ENCODE assay signal across 16 cellular contexts in the genomic region with DNA sequence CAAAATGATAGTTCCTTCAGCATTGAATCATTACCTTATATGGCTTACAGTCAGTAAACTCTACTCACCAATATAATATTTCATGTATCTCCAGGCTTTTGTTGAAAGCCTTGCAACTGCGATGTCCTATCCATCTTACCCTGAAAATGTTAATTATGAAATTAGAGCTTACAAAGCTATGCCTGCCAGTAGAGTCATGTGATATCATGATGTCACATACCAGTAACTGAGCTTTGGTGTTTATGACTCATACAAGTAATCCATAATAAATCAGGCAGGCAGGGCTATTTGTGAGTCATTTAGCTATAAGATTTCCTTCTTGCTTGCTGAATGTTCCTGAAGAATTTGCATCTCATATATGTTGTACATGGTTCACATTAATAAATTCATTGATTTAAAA. TPM values are rescaled to one million over a fixed set of nuclear protein-coding genes. Genes with fewer than 3 reads are reported as not detected.
A peak's percentile ranks its signal among the peaks of the same experiment; 100 is the strongest.
DNase-seq lines count a peak whose midpoint lies in the region; ATAC-seq and TF ChIP-seq lines count a peak whose summit lies in the region.
"Had no signal": no experiment of that assay in that cellular context is flagged by ENCODE, and none has a peak within 500 bp of the region (broad histone marks: within the 10 kb centered on the region; RNA-seq: fewer than 3 reads in every experiment).

No MANE protein-coding gene starts in this region.

- no peak for TF ChIP-seq POLR2A in gastroesophageal sphincter (IDR thresholded peaks at IDR 0.05)

- H3K9me3 ChIP-seq in gastroesophageal sphincter: no peaks in the 10 kb centered on the region

- H3K9me3 Mint-ChIP-seq in natural killer cell: peaks cover 0 to 2% of the 10 kb centered on the region in 2 donors

- intact Hi-C loops in natural killer cell (cut with micrococcal nuclease): no loop called here

- CTCF ChIA-PET in BJ (lab: Yijun Ruan, JAX): no interaction called here

- no peaks in the 10 kb centered on the region for H3K79me2 ChIP-seq in mesendoderm (ENCODE audit: control insufficient read depth, insufficient read depth, low read length)

- H3K4me1 Mint-ChIP-seq in natural killer cell: peaks cover 0 to 4% of the 10 kb centered on the region in 2 donors
- H3K4me1 Mint-ChIP-seq: stimulated activated memory B cell treated with anti-CD40 and anti-IgM and Interleukin-4, amounts not matched to agents 10 μg/mL and 1 μg/mL and 100 μg/mL, for 72 hours had no signal

- in situ Hi-C loops in astrocyte of the spinal cord (cut with HindIII; ENCODE audit: low sequenced_read_pairs): no loop called here

- no peak overlapping the region for H3K27ac Mint-ChIP-seq in natural killer cell
- H3K27ac Mint-ChIP-seq: activated naive CD4-positive, alpha-beta T cell treated with anti-CD3 and anti-CD28 coated beads for 36 hours; stimulated activated memory B cell treated with anti-CD40 and anti-IgM and Interleukin-4, amounts not matched to agents 10 μg/mL and 1 μg/mL and 100 μg/mL, for 72 hours had no signal

- TF ChIP-seq EP300 in gastroesophageal sphincter (IDR thresholded peaks at IDR 0.05): no peak

- TF ChIP-seq CTCF in BJ (IDR thresholded peaks at IDR 0.05; ENCODE audit: insufficient read depth, low read depth, low read length) (no peak), astrocyte of the spinal cord (IDR thresholded peaks at IDR 0.05; ENCODE audit: low read depth, low read length) (no peak), gastroesophageal sphincter (IDR thresholded peaks at IDR 0.05) (no peak), natural killer cell (IDR thresholded peaks at IDR 0.05) (no peak)

- no peak overlapping the region for H3K18ac ChIP-seq in mesendoderm (ENCODE audit: low read length)

- DNase-seq in BJ (ENCODE audit: low read depth) (peak; percentile 50), LoVo (ENCODE audit: low spot score) (peak; percentile 64), astrocyte of the spinal cord (ENCODE audit: low read depth, low spot score) (peak; percentile 83), mesendoderm (peak; percentile 47), natural killer cell (no peak), HUDEP-2 (lab: John Stamatoyannopoulos, UW; ENCODE audit: unreplicated experiment in 76 of 76) (no peak)
- DNase-seq: activated CD4-positive, alpha-beta T cell treated with anti-CD3 and anti-CD28 coated beads for 1 hour; activated naive CD4-positive, alpha-beta T cell treated with anti-CD3 and anti-CD28 coated beads for 36 hours; DND-41; Kasumi-1; left ventricle myocardium superior; Peyer's patch; spleen had no signal

- ATAC-seq in gastroesophageal sphincter (no peak), GM19023 (IDR thresholded peaks at IDR 0.05; ENCODE audit: unreplicated experiment) (no peak), natural killer cell (no peak)
- ATAC-seq: left ventricle myocardium superior; stimulated activated memory B cell treated with anti-CD40 and anti-IgM and Interleukin-4, amounts not matched to agents 10 μg/mL and 1 μg/mL and 100 μg/mL, for 72 hours had no signal

- no peak overlapping the region for H4K5ac ChIP-seq in mesendoderm (ENCODE audit: low read length)

- no peak overlapping the region for H2BK120ac ChIP-seq in mesendoderm (ENCODE audit: low read depth, low read length)

- H2BK15ac ChIP-seq in mesendoderm (replicated peaks; ENCODE audit: low read depth): no peak overlapping the region

- H3K9ac ChIP-seq in mesendoderm (ENCODE audit: low read length): no peak overlapping the region

- POLR2A ChIA-PET in BJ (lab: Charles Lee): no interaction called here

- no peak overlapping the region for H3K23ac ChIP-seq in mesendoderm (ENCODE audit: low read length)

- H3K4me2 ChIP-seq in mesendoderm (ENCODE audit: low read length): no peak overlapping the region

- no peaks in the 10 kb centered on the region for H3K36me3 ChIP-seq in BJ (ENCODE audit: control insufficient read depth, insufficient read depth, low read length)
- H3K36me3 ChIP-seq in mesendoderm (ENCODE audit: control insufficient read depth, insufficient read depth, low read length): no peaks in the 10 kb centered on the region
- H3K36me3 ChIP-seq in gastroesophageal sphincter: no peaks in the 10 kb centered on the region
- H3K36me3 ChIP-seq: Peyer's patch, spleen had no signal

- no peak overlapping the region for H3K4ac ChIP-seq in mesendoderm (ENCODE audit: low read depth, low read length)

- WGBS in mesendoderm (ENCODE audit: extremely low coverage, insufficient coverage, low lambda C conversion rate): no CpG with 5 or more reads among the region's 1 CpG
- 43 to 56% methylated on average over 1 of the region's 1 CpG for WGBS in gastroesophageal sphincter (ENCODE audit: low coverage in 1 of 2), 2 donors

- no peaks in the 10 kb centered on the region for H3K36me3 Mint-ChIP-seq in natural killer cell
- H3K36me3 Mint-ChIP-seq: stimulated activated memory B cell treated with anti-CD40 and anti-IgM and Interleukin-4, amounts not matched to agents 10 μg/mL and 1 μg/mL and 100 μg/mL, for 72 hours had no signal

- no peak overlapping the region for H4K8ac ChIP-seq in mesendoderm (ENCODE audit: low read depth, low read length)

- H2AK5ac ChIP-seq in mesendoderm (ENCODE audit: low read length): no peak overlapping the region

- H3K27me3 Mint-ChIP-seq in natural killer cell (ENCODE audit: low read depth in 2 of 2): peaks cover 0 to 2% of the 10 kb centered on the region in 2 donors
- H3K27me3 Mint-ChIP-seq: stimulated activated memory B cell treated with anti-CD40 and anti-IgM and Interleukin-4, amounts not matched to agents 10 μg/mL and 1 μg/mL and 100 μg/mL, for 72 hours had no signal

- no peaks in the 10 kb centered on the region for H3K79me1 ChIP-seq in mesendoderm (ENCODE audit: low read length)

- H3K27me3 ChIP-seq in BJ (ENCODE audit: control insufficient read depth, insufficient read depth, low read length) (no peaks in the 10 kb centered on the region), mesendoderm (ENCODE audit: insufficient read depth, low read length, poor library complexity) (no peaks in the 10 kb centered on the region), gastroesophageal sphincter (no peaks in the 10 kb centered on the region)
- H3K27me3 ChIP-seq: Peyer's patch, spleen had no signal

- no peak overlapping the region for H3K56ac ChIP-seq in mesendoderm (ENCODE audit: low read length)

- H2BK5ac ChIP-seq in mesendoderm (ENCODE audit: low read length): no peak overlapping the region

- H3K27ac ChIP-seq in mesendoderm (ENCODE audit: low read depth, low read length) (no peak overlapping the region), gastroesophageal sphincter (no peak overlapping the region)
- H3K27ac ChIP-seq: Peyer's patch, spleen had no signal

- H3K4me3 ChIP-seq in BJ (ENCODE audit: low read depth, low read length): no peak overlapping the region
- H3K4me3 ChIP-seq in astrocyte of the spinal cord (ENCODE audit: low read depth, low read length): no peak overlapping the region
- no peak overlapping the region for H3K4me3 ChIP-seq in mesendoderm (ENCODE audit: low read length)
- no peak overlapping the region for H3K4me3 ChIP-seq in gastroesophageal sphincter
- H3K4me3 ChIP-seq: Peyer's patch, spleen had no signal

- peaks cover 7% of the 10 kb centered on the region for H3K4me1 ChIP-seq in mesendoderm (ENCODE audit: control insufficient read depth, low read depth, low read length)
- H3K4me1 ChIP-seq in gastroesophageal sphincter: no peaks in the 10 kb centered on the region
- H3K4me1 ChIP-seq: Peyer's patch, spleen had no signal

- no peak overlapping the region for H3K4me3 Mint-ChIP-seq in natural killer cell
- H3K4me3 Mint-ChIP-seq: activated naive CD4-positive, alpha-beta T cell treated with anti-CD3 and anti-CD28 coated beads for 36 hours; stimulated activated memory B cell treated with anti-CD40 and anti-IgM and Interleukin-4, amounts not matched to agents 10 μg/mL and 1 μg/mL and 100 μg/mL, for 72 hours had no signal

RNA-seq across cellular contexts. Expression of gene FAM83B, which starts 44.9 kb away (rescaled TPM):
- not detected in 2 replicates for polyA plus RNA-seq in BJ (2011; rRNA removed)
- not detected in 2 replicates for polyA minus RNA-seq in BJ (2011; rRNA and poly(A)+ RNA removed)
- polyA plus RNA-seq in mesendoderm (2013, experiment 1 of 2): 4.1 TPM
- 4.3 TPM for polyA plus RNA-seq in mesendoderm (2013, experiment 2 of 2)
- total RNA-seq in gastroesophageal sphincter (1 to 10 TPM in 1 of 4 donors, not detected in 3; 4.1 TPM), natural killer cell (not detected)
- total RNA-seq: activated naive CD4-positive, alpha-beta T cell treated with anti-CD3 and anti-CD28 coated beads for 36 hours; spleen had no signal
- polyA plus RNA-seq: spleen had no signal

Comparison
In these comparisons a context has a peak if more than half of its experiments do, and no peak if none do; other contexts are left out.
1. DNase-seq: peak in BJ (single experiment), LoVo (single experiment), astrocyte of the spinal cord (single experiment) and mesendoderm (single experiment); none in natural killer cell (single experiment) and HUDEP-2 (0 of 76).